In genomic region chr3:197168606-197169005, GRCh38 we compare ENCODE assay signal across 11 cellular contexts.
DNase-seq lines count a peak whose midpoint lies in the region; FAIRE-seq and TF ChIP-seq lines count a peak whose summit lies in the region.
"Had no signal": no experiment of that assay in that cellular context is flagged by ENCODE, and none has a peak within 500 bp of the region (broad histone marks: within the 10 kb centered on the region; RNA-seq: fewer than 3 reads in every experiment).

No MANE protein-coding gene starts in this region.

- FAIRE-seq in GM18507 (lab: Jason Lieb, UNC), result peak; percentile 15

- H3K4me3 Mint-ChIP-seq in immature natural killer cell, result no peak overlapping the region
- H3K4me3 Mint-ChIP-seq: stimulated activated memory B cell treated with anti-CD40 and anti-IgM and Interleukin-4, amounts not matched to agents 10 μg/mL and 1 μg/mL and 100 μg/mL, for 72 hours had no signal

- no peaks in the 10 kb centered on the region for H3K27me3 Mint-ChIP-seq in immature natural killer cell (ENCODE audit: low read depth in 3 of 3)
- H3K27me3 Mint-ChIP-seq: stimulated activated memory B cell treated with anti-CD40 and anti-IgM and Interleukin-4, amounts not matched to agents 10 μg/mL and 1 μg/mL and 100 μg/mL, for 72 hours had no signal

- no peak for DNase-seq in GM18507 (ENCODE audit: extremely low spot score, insufficient read length, low read depth)
- DNase-seq in RKO (ENCODE audit: low spot score), result peak; percentile 35
- peak; percentile 13 for DNase-seq in epithelial cell of proximal tubule (ENCODE audit: low read depth)
- DNase-seq in putamen (ENCODE audit: low spot score), result peak; percentile 26
- no peak for DNase-seq in activated T-cell treated with anti-CD3 and anti-CD28 coated beads for 4 hours
- DNase-seq in DMS79 (lab: John Stamatoyannopoulos, UW), result no peak
- DNase-seq in immature natural killer cell, result no peak
- DNase-seq: EL, NCI-H774, T-helper 9 cell had no signal

- no peaks in the 10 kb centered on the region for H3K9me3 Mint-ChIP-seq in immature natural killer cell
- H3K9me3 Mint-ChIP-seq: stimulated activated memory B cell treated with anti-CD40 and anti-IgM and Interleukin-4, amounts not matched to agents 10 μg/mL and 1 μg/mL and 100 μg/mL, for 72 hours had no signal

- H3K27ac Mint-ChIP-seq in immature natural killer cell, result no peak overlapping the region
- H3K27ac Mint-ChIP-seq: stimulated activated memory B cell treated with anti-CD40 and anti-IgM and Interleukin-4, amounts not matched to agents 10 μg/mL and 1 μg/mL and 100 μg/mL, for 72 hours had no signal

- no peaks in the 10 kb centered on the region for H3K36me3 Mint-ChIP-seq in immature natural killer cell

- H3K4me1 Mint-ChIP-seq in immature natural killer cell, result peaks cover 5 to 11% of the 10 kb centered on the region in 2 donors

- no peak for TF ChIP-seq CTCF in epithelial cell of proximal tubule (conservative IDR thresholded peaks at IDR 0.05; ENCODE audit: low read depth, low read length)

- H3K4me3 ChIP-seq in epithelial cell of proximal tubule (ENCODE audit: low read depth, low read length), result no peak overlapping the region

Comparison
In these comparisons a context has a peak if more than half of its experiments do, and no peak if none do; other contexts are left out.
1. DNase-seq: peak in RKO (single experiment), epithelial cell of proximal tubule (single experiment) and putamen (single experiment); none in GM18507 (single experiment), activated T-cell treated with anti-CD3 and anti-CD28 coated beads for 4 hours (single experiment), DMS79 (single experiment) and immature natural killer cell (0 of 3).